Comparison of ENCODE assay signal across 8 cellular contexts in the genomic region with DNA sequence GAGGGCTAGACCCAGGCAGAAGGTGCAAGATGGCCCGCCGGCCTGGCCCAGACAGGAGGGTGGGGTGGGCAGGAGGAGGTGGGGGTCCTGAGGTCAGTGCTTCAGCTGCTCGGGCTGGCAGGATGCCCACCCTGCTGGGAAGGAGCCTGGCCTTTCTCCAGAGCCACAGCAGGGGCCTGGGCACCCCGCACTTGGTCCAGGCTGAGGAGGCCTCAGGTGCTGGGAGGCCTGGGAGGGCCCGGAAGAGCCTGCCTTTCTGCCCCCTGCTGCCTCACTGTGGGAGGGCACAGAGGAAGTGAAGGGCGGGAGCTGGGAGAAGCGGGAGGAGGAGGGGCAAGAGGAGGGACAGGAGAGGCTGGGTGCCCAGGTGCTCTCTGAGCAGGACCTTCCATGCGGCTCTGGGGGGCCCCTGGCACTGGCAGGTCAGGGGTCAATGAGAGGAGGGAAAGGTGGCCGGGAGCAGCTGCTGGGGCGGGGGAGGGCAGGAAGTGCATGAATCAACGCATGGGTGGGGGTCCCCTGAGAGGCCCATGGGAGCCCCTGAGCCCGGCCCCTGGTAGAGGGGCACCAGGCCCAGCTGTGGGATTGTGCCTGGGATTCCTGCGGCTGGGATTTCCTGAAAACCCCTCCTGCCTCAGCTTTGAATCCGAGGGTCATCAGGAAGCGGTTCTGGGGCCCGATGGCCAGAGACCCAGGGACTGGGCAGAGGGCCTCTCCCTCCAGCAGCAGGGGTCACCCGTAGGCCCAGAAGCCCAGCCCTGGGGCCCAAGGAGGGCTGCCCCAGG. TPM values are rescaled to one million over a fixed set of nuclear protein-coding genes. Genes with fewer than 3 reads are reported as not detected.
DNase-seq lines count a peak whose midpoint lies in the region; ATAC-seq and TF ChIP-seq lines count a peak whose summit lies in the region.

No MANE protein-coding gene starts in this region.

- H3K36me3 ChIP-seq in A673 (ENCODE audit: insufficient read depth, low read length, poor library complexity, severe bottlenecking), result no peaks in the 10 kb centered on the region
- no peaks in the 10 kb centered on the region for H3K36me3 ChIP-seq in right lobe of liver

- H3K4me3 ChIP-seq in A673 (ENCODE audit: low read depth, low read length, poor library complexity, severe bottlenecking) (no peak overlapping the region), right lobe of liver (no peak overlapping the region)

- CTCF ChIA-PET in A673 (lab: Charles Lee), result no interaction called here

- DNase-seq in A673 (ENCODE audit: low spot score), result peak; percentile 82
- peak; percentile 87 for DNase-seq in SW480 (ENCODE audit: low spot score)
- peak in 1 of 3 donors; percentile 59 for DNase-seq in right lobe of liver
- DNase-seq in stimulated activated CD8-positive, alpha-beta memory T cell treated with anti-CD3 and anti-CD28 coated beads, Interleukin-15, amount 100 ng/mL, for 48 hours (ENCODE audit: low read depth in 2 of 2), result peak; percentile 63 to 74

- H3K9me3 ChIP-seq in A673 (ENCODE audit: low read depth, low read length, poor library complexity, severe bottlenecking) (no peaks in the 10 kb centered on the region), right lobe of liver (no peaks in the 10 kb centered on the region)

- peak overlapping the region; percentile 93 for H3K27ac ChIP-seq in A673 (ENCODE audit: low read depth, low read length, poor library complexity, severe bottlenecking)
- H3K27ac ChIP-seq in adipose tissue (ENCODE audit: low read depth, low read length), result peak overlapping the region; percentile 15
- peak overlapping the region in 2 of 3 donors; percentile 18 to 60 for H3K27ac ChIP-seq in right lobe of liver

- TF ChIP-seq CTCF in A673 (conservative IDR thresholded peaks at IDR 0.05; ENCODE audit: low read depth, low read length) (peak; percentile 46), right lobe of liver (IDR thresholded peaks at IDR 0.05) (peak in 3 of 4 donors; percentile 27 to 46 (median 35))

- TF ChIP-seq POLR2A in GM18951 (IDR thresholded peaks at IDR 0.05; ENCODE audit: extremely low read depth, insufficient read depth, insufficient read length) (peak; percentile 46), right lobe of liver (IDR thresholded peaks at IDR 0.05) (no peak)

- H3K4me1 ChIP-seq in A673 (ENCODE audit: insufficient read depth, low read length, poor library complexity, severe bottlenecking), result peaks cover 49% of the 10 kb centered on the region
- H3K4me1 ChIP-seq in right lobe of liver, result peaks cover 0 to 6% (median 0%) of the 10 kb centered on the region in 4 donors

- no TSS peak for BruUV-seq in A673 (replicated peaks; lab: Mats Ljungman, UMichigan)

- WGBS in adipose tissue, 3 donors, result 36 to 44% (median 37%) methylated on average over 16 to 17 of the region's 17 CpGs
- 31% methylated on average over 4 of the region's 17 CpGs for WGBS in right lobe of liver (ENCODE audit: insufficient coverage, low coverage, low lambda C conversion rate, missing lambda C conversion rate)

- in situ Hi-C loops in GM18951 (cut with MboI; ENCODE audit: low sequenced_read_pairs, unreplicated experiment), result no loop called here

- TF ChIP-seq EP300 in Ishikawa (IDR thresholded peaks at IDR 0.05; ENCODE audit: borderline replicate concordance), result peak; percentile 99

- intact Hi-C loops in A673 (cut with micrococcal nuclease; ENCODE audit: unreplicated experiment) (no loop called here), right lobe of liver (cut with DNase I) (loop anchor here in 1 of 2 donors (5.0 kb wide), 1 partner anchor 55 kb away; no protein-coding TSS in a partner anchor)

- POLR2A ChIA-PET in A673 (lab: Charles Lee; ENCODE audit: low non-redundant PET), result no interaction called here

- H3K27me3 ChIP-seq in A673 (replicated peaks; ENCODE audit: insufficient read depth, low read depth, low read length, poor library complexity), result no peaks in the 10 kb centered on the region
- H3K27me3 ChIP-seq in right lobe of liver, result no peaks in the 10 kb centered on the region

- TF ChIP-seq RAD21 in Ishikawa (IDR thresholded peaks at IDR 0.05; ENCODE audit: low read depth), result peak; percentile 51

- ATAC-seq in right lobe of liver (peak; percentile 33 to 52 (median 42)), GM18873 (IDR thresholded peaks at IDR 0.05; ENCODE audit: low FRiP score, unreplicated experiment) (no peak)

TF ChIP-seq in Ishikawa, 13 proteins besides CTCF, POLR2A, EP300 and RAD21:
- TF ChIP-seq NFIC (IDR thresholded peaks at IDR 0.05), result peak; percentile 100
- peak; percentile 96 for TF ChIP-seq FOXM1 (IDR thresholded peaks at IDR 0.05; ENCODE audit: borderline replicate concordance, low read depth)
- TF ChIP-seq CREB1 (IDR thresholded peaks at IDR 0.05; ENCODE audit: low read depth), result 0 out of 2 replicates have a peak, but pooled peaks have one; percentile 29
- peak; percentile 90 for TF ChIP-seq TEAD4 (IDR thresholded peaks at IDR 0.05)
- TF ChIP-seq, protein P1, sequence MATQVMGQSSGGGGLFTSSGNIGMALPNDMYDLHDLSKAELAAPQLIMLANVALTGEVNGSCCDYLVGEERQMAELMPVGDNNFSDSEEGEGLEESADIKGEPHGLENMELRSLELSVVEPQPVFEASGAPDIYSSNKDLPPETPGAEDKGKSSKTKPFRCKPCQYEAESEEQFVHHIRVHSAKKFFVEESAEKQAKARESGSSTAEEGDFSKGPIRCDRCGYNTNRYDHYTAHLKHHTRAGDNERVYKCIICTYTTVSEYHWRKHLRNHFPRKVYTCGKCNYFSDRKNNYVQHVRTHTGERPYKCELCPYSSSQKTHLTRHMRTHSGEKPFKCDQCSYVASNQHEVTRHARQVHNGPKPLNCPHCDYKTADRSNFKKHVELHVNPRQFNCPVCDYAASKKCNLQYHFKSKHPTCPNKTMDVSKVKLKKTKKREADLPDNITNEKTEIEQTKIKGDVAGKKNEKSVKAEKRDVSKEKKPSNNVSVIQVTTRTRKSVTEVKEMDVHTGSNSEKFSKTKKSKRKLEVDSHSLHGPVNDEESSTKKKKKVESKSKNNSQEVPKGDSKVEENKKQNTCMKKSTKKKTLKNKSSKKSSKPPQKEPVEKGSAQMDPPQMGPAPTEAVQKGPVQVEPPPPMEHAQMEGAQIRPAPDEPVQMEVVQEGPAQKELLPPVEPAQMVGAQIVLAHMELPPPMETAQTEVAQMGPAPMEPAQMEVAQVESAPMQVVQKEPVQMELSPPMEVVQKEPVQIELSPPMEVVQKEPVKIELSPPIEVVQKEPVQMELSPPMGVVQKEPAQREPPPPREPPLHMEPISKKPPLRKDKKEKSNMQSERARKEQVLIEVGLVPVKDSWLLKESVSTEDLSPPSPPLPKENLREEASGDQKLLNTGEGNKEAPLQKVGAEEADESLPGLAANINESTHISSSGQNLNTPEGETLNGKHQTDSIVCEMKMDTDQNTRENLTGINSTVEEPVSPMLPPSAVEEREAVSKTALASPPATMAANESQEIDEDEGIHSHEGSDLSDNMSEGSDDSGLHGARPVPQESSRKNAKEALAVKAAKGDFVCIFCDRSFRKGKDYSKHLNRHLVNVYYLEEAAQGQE (IDR thresholded peaks at IDR 0.05; ENCODE audit: low read depth), result no peak
- TF ChIP-seq EGR1 (IDR thresholded peaks at IDR 0.05), result peak; percentile 68; the same call in 1 of the 2 replicates
- TF ChIP-seq YY1 (IDR thresholded peaks at IDR 0.05; ENCODE audit: low read depth), result 0 out of 2 replicates have a peak, but pooled peaks have one; percentile 56
- peak; percentile 87; the same call in 1 of the 2 replicates for TF ChIP-seq CEBPB (IDR thresholded peaks at IDR 0.05)
- TF ChIP-seq TAF1 (IDR thresholded peaks at IDR 0.05; ENCODE audit: low read depth), result peak; percentile 11
- TF ChIP-seq ZBTB7A (IDR thresholded peaks at IDR 0.05; ENCODE audit: low read depth), result peak; percentile 99
- TF ChIP-seq TCF12 (IDR thresholded peaks at IDR 0.05; ENCODE audit: low read depth), result peak; percentile 100
- TF ChIP-seq, protein P2, sequence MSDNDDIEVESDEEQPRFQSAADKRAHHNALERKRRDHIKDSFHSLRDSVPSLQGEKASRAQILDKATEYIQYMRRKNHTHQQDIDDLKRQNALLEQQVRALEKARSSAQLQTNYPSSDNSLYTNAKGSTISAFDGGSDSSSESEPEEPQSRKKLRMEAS (IDR thresholded peaks at IDR 0.05), result peak; percentile 76; the same call in 1 of the 2 replicates
- TF ChIP-seq, protein P3, sequence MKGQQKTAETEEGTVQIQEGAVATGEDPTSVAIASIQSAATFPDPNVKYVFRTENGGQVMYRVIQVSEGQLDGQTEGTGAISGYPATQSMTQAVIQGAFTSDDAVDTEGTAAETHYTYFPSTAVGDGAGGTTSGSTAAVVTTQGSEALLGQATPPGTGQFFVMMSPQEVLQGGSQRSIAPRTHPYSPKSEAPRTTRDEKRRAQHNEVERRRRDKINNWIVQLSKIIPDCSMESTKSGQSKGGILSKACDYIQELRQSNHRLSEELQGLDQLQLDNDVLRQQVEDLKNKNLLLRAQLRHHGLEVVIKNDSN (IDR thresholded peaks at IDR 0.05), result peak; percentile 65
TF ChIP-seq in Ishikawa: peak in this region for 12.

RNA-seq across cellular contexts. Expression of a gene that starts 49.9 kb away (rescaled TPM):
- total RNA-seq in A673 (2021) (18.6 and 21.2 TPM in 2 replicates), right lobe of liver (10 to 100 TPM in 1 of 6 experiments, 1 to 10 TPM in 5; 3.0 to 12.2 (median 5.1) TPM)
- 10 to 100 TPM in 2 of 3 donors, 1 to 10 TPM in 1; 9.2 to 33.1 (median 17.2) TPM for polyA plus RNA-seq in adipose tissue

Comparison
In these comparisons a context has a peak if more than half of its experiments do, and no peak if none do; other contexts are left out.
1. H3K27ac ChIP-seq: peak in every context shown above with its lines; median percentile 93 in A673; 39 in right lobe of liver; 15 in adipose tissue.